10 cellular contexts compared by ENCODE assay signal in the genomic region with DNA sequence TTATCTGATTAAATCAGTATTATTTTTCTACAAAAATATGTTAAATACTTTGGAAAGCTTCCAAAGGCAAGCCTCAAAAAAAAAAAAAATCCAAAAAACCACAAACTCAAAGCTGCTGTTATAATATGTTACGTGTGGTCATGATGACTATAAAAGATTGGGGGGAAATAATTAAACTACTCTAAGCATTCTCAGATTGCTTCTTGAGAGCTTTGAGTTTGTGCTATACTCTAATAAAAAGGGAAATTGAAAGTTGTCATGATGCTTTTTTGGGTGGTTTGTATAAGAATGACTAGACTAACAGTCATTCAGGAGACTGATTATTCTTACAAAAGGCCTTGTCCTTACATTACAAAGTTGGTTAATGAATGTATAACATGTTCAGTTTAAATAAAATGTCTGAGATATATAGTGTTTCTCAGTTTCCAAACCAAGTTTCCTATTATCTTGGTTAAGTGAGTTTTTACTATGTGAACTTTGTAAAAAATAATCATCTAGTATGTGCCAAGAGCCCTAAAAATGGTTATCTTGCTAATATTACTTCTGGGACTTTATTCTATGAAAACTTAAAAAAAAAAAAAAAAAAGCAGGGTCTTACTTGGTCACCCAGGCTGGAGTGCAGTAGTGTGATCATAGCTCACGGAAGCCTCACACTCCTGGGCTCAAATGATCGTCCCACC.
DNase-seq lines count a peak whose midpoint lies in the region; ATAC-seq and TF ChIP-seq lines count a peak whose summit lies in the region.
"Had no signal": no experiment of that assay in that cellular context is flagged by ENCODE, and none has a peak within 500 bp of the region (broad histone marks: within the 10 kb centered on the region; RNA-seq: fewer than 3 reads in every experiment).

No MANE protein-coding gene starts in this region.

- no peak overlapping the region for H3K4me3 Mint-ChIP-seq in activated T-cell treated with anti-CD3 and anti-CD28 coated beads, Interleukin-2, amount 50 U/mL, for 4 hours
- no peak overlapping the region for H3K4me3 Mint-ChIP-seq in stimulated activated naive B cell treated with anti-CD40 and anti-IgM and Interleukin-4, amounts not matched to agents 10 μg/mL and 1 μg/mL and 100 μg/mL, for 72 hours
- no peak overlapping the region for H3K4me3 Mint-ChIP-seq in CD4-positive, alpha-beta T cell
- H3K4me3 Mint-ChIP-seq in activated naive CD4-positive, alpha-beta T cell treated with anti-CD3 and anti-CD28 coated beads for 36 hours = no peak overlapping the region

- intact Hi-C loops in CD4-positive, alpha-beta T cell (cut with DNase I, micrococcal nuclease) = no loop called here
- intact Hi-C loops in activated naive CD4-positive, alpha-beta T cell treated with anti-CD3 and anti-CD28 coated beads for 36 hours (cut with micrococcal nuclease) = loop anchor here (1.0 to 5.0 kb wide), 2 partner anchors 83 to 150 kb away; a partner anchor contains a TSS

- no peaks in the 10 kb centered on the region for H3K27me3 ChIP-seq in CD4-positive, alpha-beta T cell (ENCODE audit: control insufficient read depth, insufficient read depth, low read length)

- POLR2A ChIA-PET in CD4-positive, alpha-beta T cell (lab: Charles Lee) = no interaction called here

- ATAC-seq in activated T-cell treated with anti-CD3 and anti-CD28 coated beads, Interleukin-2, amount 50 U/mL, for 4 hours = peak; percentile 80 to 83
- peak; percentile 50 for ATAC-seq in GM21737 (IDR thresholded peaks at IDR 0.05; ENCODE audit: unreplicated experiment)
- ATAC-seq in stimulated activated naive B cell treated with anti-CD40 and anti-IgM and Interleukin-4, amounts not matched to agents 10 μg/mL and 1 μg/mL and 100 μg/mL, for 72 hours (replicated peaks) = peak; percentile 84 to 88
- no peak for ATAC-seq in CD4-positive, alpha-beta T cell (ENCODE audit: poor library complexity)

- peaks cover 32% of the 10 kb centered on the region for H3K4me1 Mint-ChIP-seq in activated T-cell treated with anti-CD3 and anti-CD28 coated beads, Interleukin-2, amount 50 U/mL, for 4 hours (ENCODE audit: low read depth)
- peaks cover 29 to 66% of the 10 kb centered on the region in 2 donors for H3K4me1 Mint-ChIP-seq in stimulated activated naive B cell treated with anti-CD40 and anti-IgM and Interleukin-4, amounts not matched to agents 10 μg/mL and 1 μg/mL and 100 μg/mL, for 72 hours
- H3K4me1 Mint-ChIP-seq in CD4-positive, alpha-beta T cell (ENCODE audit: low read depth) = peaks cover 47% of the 10 kb centered on the region
- H3K4me1 Mint-ChIP-seq in activated naive CD4-positive, alpha-beta T cell treated with anti-CD3 and anti-CD28 coated beads for 36 hours (ENCODE audit: low read depth) = peaks cover 42% of the 10 kb centered on the region

- H3K27ac Mint-ChIP-seq in stimulated activated naive B cell treated with anti-CD40 and anti-IgM and Interleukin-4, amounts not matched to agents 10 μg/mL and 1 μg/mL and 100 μg/mL, for 72 hours = peak overlapping the region; percentile 47
- H3K27ac Mint-ChIP-seq in CD4-positive, alpha-beta T cell = no peak overlapping the region
- H3K27ac Mint-ChIP-seq in activated naive CD4-positive, alpha-beta T cell treated with anti-CD3 and anti-CD28 coated beads for 36 hours = no peak overlapping the region

- no peak for DNase-seq in activated T-cell treated with anti-CD3 and anti-CD28 coated beads, Interleukin-2, amount 50 U/mL, for 4 hours
- DNase-seq in activated T-cell treated with anti-CD3 and anti-CD28 coated beads, Interleukin-2, amount 50 U/mL, for 48 hours = no peak
- DNase-seq in M059J (ENCODE audit: low read depth) = peak; percentile 75
- no peak for DNase-seq in stimulated activated naive B cell treated with anti-CD40 and anti-IgM and Interleukin-4, amounts not matched to agents 10 μg/mL and 1 μg/mL and 100 μg/mL, for 72 hours
- DNase-seq in CD4-positive, alpha-beta T cell = no peak
- no peak for DNase-seq in cerebellum (ENCODE audit: low spot score)
- DNase-seq in activated naive CD4-positive, alpha-beta T cell treated with anti-CD3 and anti-CD28 coated beads for 36 hours = no peak
- DNase-seq: H7, NCI-H1930 had no signal

- no peaks in the 10 kb centered on the region for H3K9me3 ChIP-seq in CD4-positive, alpha-beta T cell (ENCODE audit: control insufficient read depth, low read length)

- CTCF ChIA-PET in CD4-positive, alpha-beta T cell (lab: Charles Lee) = no interaction called here
- CTCF ChIA-PET in activated naive CD4-positive, alpha-beta T cell treated with anti-CD3 and anti-CD28 coated beads for 36 hours (lab: Charles Lee) = interaction anchor here (0.6 to 1.1 kb wide), 3 partner anchors 28 to 320 kb away, joined by 3 read pairs; no protein-coding TSS in a partner anchor

- TF ChIP-seq CTCF in CD4-positive, alpha-beta T cell (IDR thresholded peaks at IDR 0.05) = no peak

- peaks cover 16% of the 10 kb centered on the region for H3K36me3 Mint-ChIP-seq in activated T-cell treated with anti-CD3 and anti-CD28 coated beads, Interleukin-2, amount 50 U/mL, for 4 hours (ENCODE audit: insufficient read depth)
- peaks cover 35 to 47% of the 10 kb centered on the region in 2 donors for H3K36me3 Mint-ChIP-seq in stimulated activated naive B cell treated with anti-CD40 and anti-IgM and Interleukin-4, amounts not matched to agents 10 μg/mL and 1 μg/mL and 100 μg/mL, for 72 hours
- peaks cover 6% of the 10 kb centered on the region for H3K36me3 Mint-ChIP-seq in CD4-positive, alpha-beta T cell (ENCODE audit: low read depth)
- H3K36me3 Mint-ChIP-seq in activated naive CD4-positive, alpha-beta T cell treated with anti-CD3 and anti-CD28 coated beads for 36 hours (ENCODE audit: low read depth) = peaks cover 6% of the 10 kb centered on the region

- no peaks in the 10 kb centered on the region for H3K27me3 Mint-ChIP-seq in activated T-cell treated with anti-CD3 and anti-CD28 coated beads, Interleukin-2, amount 50 U/mL, for 4 hours (ENCODE audit: low read depth)
- H3K27me3 Mint-ChIP-seq in stimulated activated naive B cell treated with anti-CD40 and anti-IgM and Interleukin-4, amounts not matched to agents 10 μg/mL and 1 μg/mL and 100 μg/mL, for 72 hours = no peaks in the 10 kb centered on the region
- no peaks in the 10 kb centered on the region for H3K27me3 Mint-ChIP-seq in CD4-positive, alpha-beta T cell
- H3K27me3 Mint-ChIP-seq in activated naive CD4-positive, alpha-beta T cell treated with anti-CD3 and anti-CD28 coated beads for 36 hours (ENCODE audit: low read depth) = no peaks in the 10 kb centered on the region

- H3K27ac ChIP-seq in CD4-positive, alpha-beta T cell (ENCODE audit: low read depth, low read length) = no peak overlapping the region

- H3K9me3 Mint-ChIP-seq in activated T-cell treated with anti-CD3 and anti-CD28 coated beads, Interleukin-2, amount 50 U/mL, for 4 hours = peaks cover 4% of the 10 kb centered on the region
- H3K9me3 Mint-ChIP-seq in stimulated activated naive B cell treated with anti-CD40 and anti-IgM and Interleukin-4, amounts not matched to agents 10 μg/mL and 1 μg/mL and 100 μg/mL, for 72 hours = peaks cover 5 to 7% of the 10 kb centered on the region in 2 donors
- no peaks in the 10 kb centered on the region for H3K9me3 Mint-ChIP-seq in CD4-positive, alpha-beta T cell
- peaks cover 3% of the 10 kb centered on the region for H3K9me3 Mint-ChIP-seq in activated naive CD4-positive, alpha-beta T cell treated with anti-CD3 and anti-CD28 coated beads for 36 hours
